ENCODE assay signal across 23 cellular contexts in the genomic region with DNA sequence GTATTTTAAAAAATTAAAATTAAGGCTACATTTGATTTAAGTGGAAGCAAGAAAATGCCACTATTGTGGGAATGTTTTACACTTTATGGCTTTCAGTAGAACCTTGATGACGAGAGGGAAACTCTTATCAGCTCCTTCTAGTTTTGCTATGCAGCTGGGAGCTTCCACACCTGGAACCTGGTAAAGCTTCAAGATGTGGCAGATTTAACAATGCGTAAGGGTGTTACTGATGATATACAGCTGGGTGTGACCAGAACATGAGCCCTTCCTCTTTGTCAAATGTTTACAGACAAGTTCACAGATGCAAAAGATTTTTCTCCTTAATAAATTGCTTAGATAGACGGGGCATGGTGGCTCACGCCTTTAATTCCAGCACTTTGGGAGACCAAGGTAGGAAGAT. TPM values are rescaled to one million over a fixed set of nuclear protein-coding genes. Genes with fewer than 3 reads are reported as not detected.
DNase-seq lines count a peak whose midpoint lies in the region; ATAC-seq and TF ChIP-seq lines count a peak whose summit lies in the region.
"Had no signal": no experiment of that assay in that cellular context is flagged by ENCODE, and none has a peak within 500 bp of the region (broad histone marks: within the 10 kb centered on the region; RNA-seq: fewer than 3 reads in every experiment).

No MANE protein-coding gene starts in this region.

- H3K27ac Mint-ChIP-seq in type B pancreatic cell = no peak overlapping the region
- no peak overlapping the region for H3K27ac Mint-ChIP-seq in H9
- H3K27ac Mint-ChIP-seq: CD14-positive monocyte had no signal

- no peaks in the 10 kb centered on the region for H4K20me1 ChIP-seq in OCI-LY3 (ENCODE audit: insufficient read depth, low read length)
- no peaks in the 10 kb centered on the region for H4K20me1 ChIP-seq in H9 (ENCODE audit: control insufficient read depth, insufficient read depth, insufficient read length)

- H3K27me3 ChIP-seq in OCI-LY3 (ENCODE audit: low read depth, low read length) (no peaks in the 10 kb centered on the region), colonic mucosa (no peaks in the 10 kb centered on the region), mucosa of rectum (ENCODE audit: control insufficient read depth in 2 of 2, insufficient read depth in 2 of 2, low read length in 2 of 2) (no peaks in the 10 kb centered on the region), H9 (ENCODE audit: insufficient read depth, low read length) (peaks cover 2% of the 10 kb centered on the region; the same call in 1 of the 2 replicates)

- H3K36me3 Mint-ChIP-seq in type B pancreatic cell = peaks cover 19% of the 10 kb centered on the region
- H3K36me3 Mint-ChIP-seq in H9 (ENCODE audit: insufficient read depth in 1 of 3, low read depth in 3 of 3) = no peaks in the 10 kb centered on the region; a peak in 2 of 7 replicates

- H2AK5ac ChIP-seq in H9 (ENCODE audit: insufficient read length, low read length) = no peak overlapping the region

- no peaks in the 10 kb centered on the region for H3K23me2 ChIP-seq in H9 (ENCODE audit: insufficient read length, low read depth, low read length, poor library complexity, severe bottlenecking)

- H2BK5ac ChIP-seq in H9 (ENCODE audit: insufficient read length, low read length) = no peak overlapping the region

- H3K4ac ChIP-seq in H9 (ENCODE audit: low read depth, low read length) = no peak overlapping the region

- no peak overlapping the region for H3K4me3 ChIP-seq in OCI-LY3 (ENCODE audit: low read length)
- H3K4me3 ChIP-seq in colonic mucosa = no peak overlapping the region
- no peak overlapping the region for H3K4me3 ChIP-seq in mucosa of rectum (ENCODE audit: low read length in 2 of 2)

- WGBS in H9 (ENCODE audit: extremely low coverage, insufficient read length, low lambda C conversion rate) = no CpG with 5 or more reads among the region's 4 CpGs

- H3K9me3 Mint-ChIP-seq in type B pancreatic cell = no peaks in the 10 kb centered on the region
- no peaks in the 10 kb centered on the region for H3K9me3 Mint-ChIP-seq in H9
- H3K9me3 Mint-ChIP-seq: CD14-positive monocyte; CD8-positive, alpha-beta memory T cell; IgD-negative memory B cell had no signal

- TF ChIP-seq CTCF in OCI-LY3 (IDR thresholded peaks at IDR 0.05; ENCODE audit: low read depth, low read length) = no peak
- TF ChIP-seq CTCF in colonic mucosa (IDR thresholded peaks at IDR 0.05) = no peak
- TF ChIP-seq CTCF in type B pancreatic cell (conservative IDR thresholded peaks at IDR 0.05) = no peak
- no peak for TF ChIP-seq CTCF in H9 (conservative IDR thresholded peaks at IDR 0.05)

- no peaks in the 10 kb centered on the region for H3K4me1 Mint-ChIP-seq in type B pancreatic cell (ENCODE audit: unreplicated experiment)
- H3K4me1 Mint-ChIP-seq in H9 = no peaks in the 10 kb centered on the region

- intact Hi-C loops in colonic mucosa (cut with DNase I) = no loop called here

- H4K8ac ChIP-seq in H9 (replicated peaks; ENCODE audit: insufficient read length, low read depth, low read length) = no peak overlapping the region

- H3K14ac ChIP-seq in H9 (ENCODE audit: insufficient read depth, low read length) = no peak overlapping the region

- H3K4me3 Mint-ChIP-seq in type B pancreatic cell = no peak overlapping the region
- no peak overlapping the region for H3K4me3 Mint-ChIP-seq in H9
- H3K4me3 Mint-ChIP-seq: CD14-positive monocyte; CD8-positive, alpha-beta memory T cell had no signal

- H3K4me1 ChIP-seq in OCI-LY3 (ENCODE audit: low read length) = peaks cover 24% of the 10 kb centered on the region
- H3K4me1 ChIP-seq in colonic mucosa = no peaks in the 10 kb centered on the region
- peaks cover 6 to 21% of the 10 kb centered on the region in 2 donors for H3K4me1 ChIP-seq in mucosa of rectum (ENCODE audit: control insufficient read depth in 2 of 2, insufficient read depth in 2 of 2, low read length in 2 of 2)
- no peaks in the 10 kb centered on the region for H3K4me1 ChIP-seq in H9 (ENCODE audit: insufficient read depth, low read length)

- no peaks in the 10 kb centered on the region for H3K79me1 ChIP-seq in H9 (ENCODE audit: insufficient read depth, low read depth, low read length, poor library complexity, severe bottlenecking)

- H3K18ac ChIP-seq in H9 (ENCODE audit: insufficient read length, low read depth, low read length) = no peak overlapping the region

- H3K9ac ChIP-seq in OCI-LY3 (ENCODE audit: low read length) (no peak overlapping the region), colonic mucosa (ENCODE audit: low read depth in 2 of 2, low read length in 2 of 2) (peak overlapping the region in 1 of 2 donors; percentile 28), mucosa of rectum (ENCODE audit: low read depth in 1 of 2, low read length in 2 of 2) (no peak overlapping the region), H9 (ENCODE audit: extremely low read depth, insufficient read length, low read length) (no peak overlapping the region)
- H3K9ac ChIP-seq: KMS-11 had no signal

- H3K27ac ChIP-seq in OCI-LY3 (ENCODE audit: low read length) (no peak overlapping the region), colonic mucosa (peak overlapping the region; percentile 48), mucosa of rectum (ENCODE audit: low read depth in 2 of 2, low read length in 2 of 2) (peak overlapping the region; percentile 44 to 78), H9 (ENCODE audit: insufficient read length, low read depth, low read length) (no peak overlapping the region)
- H3K27ac ChIP-seq: HL-60, KMS-11 had no signal

- H3K27me3 Mint-ChIP-seq in type B pancreatic cell (no peaks in the 10 kb centered on the region), H9 (ENCODE audit: low read depth) (peaks cover 6% of the 10 kb centered on the region)
- H3K27me3 Mint-ChIP-seq: CD8-positive, alpha-beta memory T cell; IgD-negative memory B cell had no signal

- no peak overlapping the region for H3K56ac ChIP-seq in H9 (ENCODE audit: insufficient read length, low read depth, low read length)

- no peak overlapping the region for H3T11ph ChIP-seq in H9 (ENCODE audit: low read length)

- H2BK20ac ChIP-seq in H9 (ENCODE audit: low read depth, low read length, poor library complexity, severe bottlenecking) = no peak overlapping the region

- H3K9me3 ChIP-seq in OCI-LY3 (ENCODE audit: insufficient read depth, low read length) (no peaks in the 10 kb centered on the region), colonic mucosa (no peaks in the 10 kb centered on the region), mucosa of rectum (ENCODE audit: control insufficient read depth in 2 of 2, low read length in 2 of 2) (no peaks in the 10 kb centered on the region), H9 (ENCODE audit: control insufficient read depth, low read depth, low read length) (no peaks in the 10 kb centered on the region)

- no peak overlapping the region for H2BK12ac ChIP-seq in H9 (ENCODE audit: insufficient read length, low read depth, low read length)

- H2AFZ ChIP-seq in OCI-LY3 (ENCODE audit: low read depth, low read length) (no peak overlapping the region), H9 (ENCODE audit: low read length) (no peak overlapping the region)

- H3K23ac ChIP-seq in H9 (ENCODE audit: insufficient read length, low read depth, low read length) = no peak overlapping the region

- H4K91ac ChIP-seq in H9 (ENCODE audit: insufficient read length, low read depth, low read length) = no peak overlapping the region

- no peak overlapping the region for H4K5ac ChIP-seq in H9 (ENCODE audit: insufficient read length, low read depth, low read length)

- H3K4me2 ChIP-seq in OCI-LY3 (ENCODE audit: low read length) = peak overlapping the region; percentile 72
- H3K4me2 ChIP-seq in H9 (ENCODE audit: insufficient read depth, insufficient read length, low read length) = no peak overlapping the region
- H3K4me2 ChIP-seq: KMS-11 had no signal

- ATAC-seq in HG02642 (IDR thresholded peaks at IDR 0.05; ENCODE audit: poor library complexity, unreplicated experiment) = no peak
- ATAC-seq: Panc1 had no signal

- H3K36me3 ChIP-seq in OCI-LY3 (replicated peaks; ENCODE audit: low read depth, low read length) = peaks cover 17% of the 10 kb centered on the region
- no peaks in the 10 kb centered on the region for H3K36me3 ChIP-seq in colonic mucosa
- H3K36me3 ChIP-seq in mucosa of rectum (ENCODE audit: control insufficient read depth in 2 of 2, insufficient read depth in 2 of 2, low read length in 2 of 2) = peaks cover 13 to 15% of the 10 kb centered on the region in 2 donors

- H3K79me2 ChIP-seq in OCI-LY3 (ENCODE audit: low read length) (peaks cover 13% of the 10 kb centered on the region), H9 (ENCODE audit: insufficient read depth, low read length) (no peaks in the 10 kb centered on the region)

- peak; percentile 67 for DNase-seq in colonic mucosa
- no peak for DNase-seq in type B pancreatic cell (ENCODE audit: extremely low spot score, unreplicated experiment)
- no peak for DNase-seq in stimulated activated CD8-positive, alpha-beta memory T cell treated with anti-CD3 and anti-CD28 coated beads, Interleukin-4, amount 100 ng/mL, for 48 hours
- no peak for DNase-seq in H9
- DNase-seq: CD8-positive, alpha-beta memory T cell; DMS79 treated with DMSO at 0.1 percent for 48 hours; NCI-H1092; NCI-H1417 treated with DMSO at 0.1 percent for 48 hours; NCI-H1694 treated with DMSO at 0.1 percent for 48 hours; NCI-H2081 treated with DMSO at 0.1 percent for 48 hours; NCI-H2171; NCI-H226; NCI-H510A; NCI-H69; SHP77 treated with DMSO at 0.1 percent for 48 hours had no signal

- no peak overlapping the region for H2BK15ac ChIP-seq in H9 (ENCODE audit: low read depth, low read length)

- H2BK120ac ChIP-seq in H9 (ENCODE audit: low read depth, low read length, poor library complexity, severe bottlenecking) = no peak overlapping the region

RNA-seq across cellular contexts. Expression of a gene that starts 20.3 kb away (rescaled TPM):
- total RNA-seq in colonic mucosa (10 to 100 TPM; 28.0 to 47.0 TPM), type B pancreatic cell (ENCODE audit: low replicate concordance) (14.6 and 20.6 TPM in 2 replicates), H9 (2021) (7.6 and 8.6 TPM in 2 replicates)

RNA-seq across cellular contexts. Expression of a gene that starts 20.5 kb away (rescaled TPM):
- total RNA-seq in colonic mucosa = 10 to 100 TPM; 29.3 to 39.6 TPM
- 12.8 TPM in 2 replicates for total RNA-seq in type B pancreatic cell (ENCODE audit: low replicate concordance)
- 8.0 and 8.4 TPM in 2 replicates for total RNA-seq in H9 (2021)

Comparison
In these comparisons a context has a peak if more than half of its experiments do, and no peak if none do; other contexts are left out.
1. H3K27ac ChIP-seq: peak in colonic mucosa (single experiment) and mucosa of rectum (2 of 2); none in OCI-LY3 (single experiment) and H9 (single experiment).